Comparison of ENCODE assay signal across 11 cellular contexts in genomic region chr13:24627090-24627714, GRCh38. TPM values are rescaled to one million over a fixed set of nuclear protein-coding genes. Genes with fewer than 3 reads are reported as not detected.
A peak's percentile ranks its signal among the peaks of the same experiment; 100 is the strongest.
DNase-seq lines count a peak whose midpoint lies in the region; TF ChIP-seq lines count a peak whose summit lies in the region.
"Had no signal": no experiment of that assay in that cellular context is flagged by ENCODE, and none has a peak within 500 bp of the region (broad histone marks: within the 10 kb centered on the region; RNA-seq: fewer than 3 reads in every experiment).

No MANE protein-coding gene starts in this region.

- TF ChIP-seq EP300 in tibial nerve (IDR thresholded peaks at IDR 0.05) = no peak

- H3K4me1 ChIP-seq in tibial nerve = peaks cover 0 to 10% (median 0%) of the 10 kb centered on the region in 4 donors
- peaks cover 14% of the 10 kb centered on the region for H3K4me1 ChIP-seq in HAP-1

- peaks cover 9% of the 10 kb centered on the region for H3K36me3 Mint-ChIP-seq in activated CD4-positive, alpha-beta T cell treated with anti-CD3 and anti-CD28 coated beads, Interleukin-2, amount 10 ng/mL, durations not matched to agents 7 days and 5 days (ENCODE audit: low read depth)
- H3K36me3 Mint-ChIP-seq in activated CD4-positive, alpha-beta T cell treated with anti-CD3 and anti-CD28 coated beads, Interleukin-2, amount 10 ng/mL, durations not matched to agents 24 days and 14 days (ENCODE audit: low read depth) = no peaks in the 10 kb centered on the region
- H3K36me3 Mint-ChIP-seq in activated naive CD8-positive, alpha-beta T cell treated with anti-CD3 and anti-CD28 coated beads for 36 hours = peaks cover 4% of the 10 kb centered on the region
- H3K36me3 Mint-ChIP-seq: IgD-negative memory B cell had no signal

- peak overlapping the region; percentile 87 for H3K27ac Mint-ChIP-seq in activated CD4-positive, alpha-beta T cell treated with anti-CD3 and anti-CD28 coated beads, Interleukin-2, amount 10 ng/mL, durations not matched to agents 7 days and 5 days
- no peak overlapping the region for H3K27ac Mint-ChIP-seq in activated CD4-positive, alpha-beta T cell treated with anti-CD3 and anti-CD28 coated beads, Interleukin-2, amount 10 ng/mL, durations not matched to agents 24 days and 14 days
- peak overlapping the region; percentile 95 for H3K27ac Mint-ChIP-seq in activated naive CD8-positive, alpha-beta T cell treated with anti-CD3 and anti-CD28 coated beads for 36 hours
- H3K27ac Mint-ChIP-seq: dendritic cell treated with granulocyte-macrophage colony-stimulating factor and Interleukin-4, amounts not matched to agents 40 ng/mL and 50 ng/mL, for 4 days had no signal

- no peak overlapping the region for H3K4me3 ChIP-seq in tibial nerve
- H3K4me3 ChIP-seq in HAP-1 = no peak overlapping the region

- no peak overlapping the region for H3K4me3 Mint-ChIP-seq in activated CD4-positive, alpha-beta T cell treated with anti-CD3 and anti-CD28 coated beads, Interleukin-2, amount 10 ng/mL, durations not matched to agents 7 days and 5 days
- no peak overlapping the region for H3K4me3 Mint-ChIP-seq in activated CD4-positive, alpha-beta T cell treated with anti-CD3 and anti-CD28 coated beads, Interleukin-2, amount 10 ng/mL, durations not matched to agents 24 days and 14 days
- no peak overlapping the region for H3K4me3 Mint-ChIP-seq in activated naive CD8-positive, alpha-beta T cell treated with anti-CD3 and anti-CD28 coated beads for 36 hours
- H3K4me3 Mint-ChIP-seq: dendritic cell treated with granulocyte-macrophage colony-stimulating factor and Interleukin-4, amounts not matched to agents 40 ng/mL and 50 ng/mL, for 4 days; IgD-negative memory B cell had no signal

- TF ChIP-seq CTCF in tibial nerve (IDR thresholded peaks at IDR 0.05) = peak in 4 of 5 experiments; percentile 10 to 23 (median 14)

- no peaks in the 10 kb centered on the region for H3K36me3 ChIP-seq in tibial nerve
- H3K36me3 ChIP-seq in HAP-1 (replicated peaks) = no peaks in the 10 kb centered on the region

- peaks cover 2% of the 10 kb centered on the region for H3K9me3 Mint-ChIP-seq in activated CD4-positive, alpha-beta T cell treated with anti-CD3 and anti-CD28 coated beads, Interleukin-2, amount 10 ng/mL, durations not matched to agents 7 days and 5 days
- H3K9me3 Mint-ChIP-seq in activated CD4-positive, alpha-beta T cell treated with anti-CD3 and anti-CD28 coated beads, Interleukin-2, amount 10 ng/mL, durations not matched to agents 24 days and 14 days = no peaks in the 10 kb centered on the region
- peaks cover 1% of the 10 kb centered on the region for H3K9me3 Mint-ChIP-seq in activated naive CD8-positive, alpha-beta T cell treated with anti-CD3 and anti-CD28 coated beads for 36 hours
- H3K9me3 Mint-ChIP-seq: dendritic cell treated with granulocyte-macrophage colony-stimulating factor and Interleukin-4, amounts not matched to agents 40 ng/mL and 50 ng/mL, for 4 days had no signal

- no peak overlapping the region for H3K27ac ChIP-seq in tibial nerve
- H3K27ac ChIP-seq: VCaP had no signal

- in situ Hi-C loops in HAP-1 (cut with MboI; ENCODE audit: low sequenced_read_pairs) = no loop called here

- peak; percentile 1 for DNase-seq in activated CD4-positive, alpha-beta T cell treated with anti-CD3 and anti-CD28 coated beads, Interleukin-2, amount 10 ng/mL, durations not matched to agents 7 days and 5 days
- no peak for DNase-seq in activated CD4-positive, alpha-beta T cell treated with anti-CD3 and anti-CD28 coated beads, Interleukin-2, amount 10 ng/mL, durations not matched to agents 24 days and 14 days
- no peak for DNase-seq in activated naive CD8-positive, alpha-beta T cell treated with anti-CD3 and anti-CD28 coated beads for 36 hours
- DNase-seq in iPS DF 4.7 (ENCODE audit: extremely low read depth, low spot score) = peak; percentile 46
- no peak for DNase-seq in tibial nerve (ENCODE audit: low spot score in 2 of 2)
- DNase-seq in HAP-1 (ENCODE audit: low spot score in 2 of 2) = no peak
- no peak for DNase-seq in SW480 (ENCODE audit: low spot score)
- DNase-seq in stimulated activated CD8-positive, alpha-beta memory T cell treated with anti-CD3 and anti-CD28 coated beads, Interleukin-4, amount 100 ng/mL, for 48 hours = no peak

- POLR2A ChIA-PET in activated CD4-positive, alpha-beta T cell treated with anti-CD3 and anti-CD28 coated beads, Interleukin-2, amount 10 ng/mL, durations not matched to agents 7 days and 5 days (lab: Charles Lee) = no interaction called here

- WGBS in tibial nerve, 2 donors = 53 to 73% methylated on average over 17 to 25 of the region's 25 CpGs

- no peak for TF ChIP-seq POLR2A in tibial nerve (IDR thresholded peaks at IDR 0.05)

- CTCF ChIA-PET in activated CD4-positive, alpha-beta T cell treated with anti-CD3 and anti-CD28 coated beads, Interleukin-2, amount 10 ng/mL, durations not matched to agents 7 days and 5 days (lab: Charles Lee) = interaction anchor here (1.2 to 2.2 kb wide), 2 partner anchors 9 to 18 kb away, joined by 5 read pairs; no protein-coding TSS in a partner anchor

- no peaks in the 10 kb centered on the region for H3K27me3 Mint-ChIP-seq in activated CD4-positive, alpha-beta T cell treated with anti-CD3 and anti-CD28 coated beads, Interleukin-2, amount 10 ng/mL, durations not matched to agents 7 days and 5 days
- no peaks in the 10 kb centered on the region for H3K27me3 Mint-ChIP-seq in activated CD4-positive, alpha-beta T cell treated with anti-CD3 and anti-CD28 coated beads, Interleukin-2, amount 10 ng/mL, durations not matched to agents 24 days and 14 days
- no peaks in the 10 kb centered on the region for H3K27me3 Mint-ChIP-seq in activated naive CD8-positive, alpha-beta T cell treated with anti-CD3 and anti-CD28 coated beads for 36 hours

- H3K9me3 ChIP-seq in tibial nerve (no peaks in the 10 kb centered on the region), HAP-1 (no peaks in the 10 kb centered on the region)

- peaks cover 44% of the 10 kb centered on the region for H3K4me1 Mint-ChIP-seq in activated CD4-positive, alpha-beta T cell treated with anti-CD3 and anti-CD28 coated beads, Interleukin-2, amount 10 ng/mL, durations not matched to agents 7 days and 5 days
- H3K4me1 Mint-ChIP-seq in activated CD4-positive, alpha-beta T cell treated with anti-CD3 and anti-CD28 coated beads, Interleukin-2, amount 10 ng/mL, durations not matched to agents 24 days and 14 days = peaks cover 37% of the 10 kb centered on the region
- H3K4me1 Mint-ChIP-seq in activated naive CD8-positive, alpha-beta T cell treated with anti-CD3 and anti-CD28 coated beads for 36 hours = peaks cover 38% of the 10 kb centered on the region

- intact Hi-C loops in activated CD4-positive, alpha-beta T cell treated with anti-CD3 and anti-CD28 coated beads, Interleukin-2, amount 10 ng/mL, durations not matched to agents 24 days and 14 days (cut with micrococcal nuclease) = no loop called here

- H3K27me3 ChIP-seq in tibial nerve = no peaks in the 10 kb centered on the region
- H3K27me3 ChIP-seq in HAP-1 (ENCODE audit: low read depth) = no peaks in the 10 kb centered on the region

RNA-seq across cellular contexts. Expression of gene ATP12A, which starts 53.0 kb away (rescaled TPM):
- total RNA-seq in activated CD4-positive, alpha-beta T cell treated with anti-CD3 and anti-CD28 coated beads, Interleukin-2, amount 10 ng/mL, durations not matched to agents 7 days and 5 days = under 1 TPM; 0.27 TPM
- total RNA-seq in activated CD4-positive, alpha-beta T cell treated with anti-CD3 and anti-CD28 coated beads, Interleukin-2, amount 10 ng/mL, durations not matched to agents 24 days and 14 days = 0.23 and 0.28 TPM in 2 replicates
- under 1 TPM; 0.66 TPM for total RNA-seq in activated naive CD8-positive, alpha-beta T cell treated with anti-CD3 and anti-CD28 coated beads for 36 hours
- not detected for total RNA-seq in tibial nerve

Comparison
In these comparisons a context has a peak if more than half of its experiments do, and no peak if none do; other contexts are left out.
1. DNase-seq: peak in activated CD4-positive, alpha-beta T cell treated with anti-CD3 and anti-CD28 coated beads, Interleukin-2, amount 10 ng/mL, durations not matched to agents 7 days and 5 days (single experiment) and iPS DF 4.7 (single experiment); none in activated CD4-positive, alpha-beta T cell treated with anti-CD3 and anti-CD28 coated beads, Interleukin-2, amount 10 ng/mL, durations not matched to agents 24 days and 14 days (single experiment), activated naive CD8-positive, alpha-beta T cell treated with anti-CD3 and anti-CD28 coated beads for 36 hours (single experiment), tibial nerve (0 of 2), HAP-1 (0 of 2), SW480 (single experiment) and stimulated activated CD8-positive, alpha-beta memory T cell treated with anti-CD3 and anti-CD28 coated beads, Interleukin-4, amount 100 ng/mL, for 48 hours (single experiment).